ENCODE assay signal across 1 cellular context in genomic region chr9:83596899-83597504, GRCh38.
TF ChIP-seq lines count a peak whose summit lies in the region.

No MANE protein-coding gene starts in this region.

TF ChIP-seq in K562, 482 proteins besides CTCF, POLR2A, EP300 and RAD21 (continued from another document):
- TF ChIP-seq, protein P1, sequence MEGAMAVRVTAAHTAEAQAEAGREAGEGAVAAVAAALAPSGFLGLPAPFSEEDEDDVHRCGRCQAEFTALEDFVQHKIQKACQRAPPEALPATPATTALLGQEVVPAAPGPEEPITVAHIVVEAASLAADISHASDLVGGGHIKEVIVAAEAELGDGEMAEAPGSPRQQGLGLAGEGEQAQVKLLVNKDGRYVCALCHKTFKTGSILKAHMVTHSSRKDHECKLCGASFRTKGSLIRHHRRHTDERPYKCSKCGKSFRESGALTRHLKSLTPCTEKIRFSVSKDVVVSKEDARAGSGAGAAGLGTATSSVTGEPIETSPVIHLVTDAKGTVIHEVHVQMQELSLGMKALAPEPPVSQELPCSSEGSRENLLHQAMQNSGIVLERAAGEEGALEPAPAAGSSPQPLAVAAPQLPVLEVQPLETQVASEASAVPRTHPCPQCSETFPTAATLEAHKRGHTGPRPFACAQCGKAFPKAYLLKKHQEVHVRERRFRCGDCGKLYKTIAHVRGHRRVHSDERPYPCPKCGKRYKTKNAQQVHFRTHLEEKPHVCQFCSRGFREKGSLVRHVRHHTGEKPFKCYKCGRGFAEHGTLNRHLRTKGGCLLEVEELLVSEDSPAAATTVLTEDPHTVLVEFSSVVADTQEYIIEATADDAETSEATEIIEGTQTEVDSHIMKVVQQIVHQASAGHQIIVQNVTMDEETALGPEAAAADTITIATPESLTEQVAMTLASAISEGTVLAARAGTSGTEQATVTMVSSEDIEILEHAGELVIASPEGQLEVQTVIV (CRISPR knock-in tag; IDR thresholded peaks at IDR 0.05; ENCODE audit: borderline replicate concordance): no peak
- TF ChIP-seq, protein P2, sequence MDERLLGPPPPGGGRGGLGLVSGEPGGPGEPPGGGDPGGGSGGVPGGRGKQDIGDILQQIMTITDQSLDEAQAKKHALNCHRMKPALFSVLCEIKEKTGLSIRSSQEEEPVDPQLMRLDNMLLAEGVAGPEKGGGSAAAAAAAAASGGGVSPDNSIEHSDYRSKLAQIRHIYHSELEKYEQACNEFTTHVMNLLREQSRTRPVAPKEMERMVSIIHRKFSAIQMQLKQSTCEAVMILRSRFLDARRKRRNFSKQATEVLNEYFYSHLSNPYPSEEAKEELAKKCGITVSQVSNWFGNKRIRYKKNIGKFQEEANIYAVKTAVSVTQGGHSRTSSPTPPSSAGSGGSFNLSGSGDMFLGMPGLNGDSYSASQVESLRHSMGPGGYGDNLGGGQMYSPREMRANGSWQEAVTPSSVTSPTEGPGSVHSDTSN (CRISPR knock-in tag; IDR thresholded peaks at IDR 0.05; ENCODE audit: low read depth): no peak
- TF ChIP-seq, protein P2 (tag; conservative IDR thresholded peaks at IDR 0.05; ENCODE audit: low read depth): no peak
- no peak for TF ChIP-seq RBBP5 (IDR thresholded peaks at IDR 0.05; ENCODE audit: borderline replicate concordance, insufficient read depth, low read length, poor library complexity, severe bottlenecking)
- TF ChIP-seq ASH1L (IDR thresholded peaks at IDR 0.05; ENCODE audit: borderline replicate concordance, low read depth, partially characterized antibody): no peak
- no peak for TF ChIP-seq CHD4 (IDR thresholded peaks at IDR 0.05; ENCODE audit: insufficient read depth, insufficient replicate concordance, low read depth, low read length, poor library complexity, severe bottlenecking)
TF ChIP-seq in K562: peak in this region for 0.
